8 cellular contexts compared by ENCODE assay signal in the genomic region with DNA sequence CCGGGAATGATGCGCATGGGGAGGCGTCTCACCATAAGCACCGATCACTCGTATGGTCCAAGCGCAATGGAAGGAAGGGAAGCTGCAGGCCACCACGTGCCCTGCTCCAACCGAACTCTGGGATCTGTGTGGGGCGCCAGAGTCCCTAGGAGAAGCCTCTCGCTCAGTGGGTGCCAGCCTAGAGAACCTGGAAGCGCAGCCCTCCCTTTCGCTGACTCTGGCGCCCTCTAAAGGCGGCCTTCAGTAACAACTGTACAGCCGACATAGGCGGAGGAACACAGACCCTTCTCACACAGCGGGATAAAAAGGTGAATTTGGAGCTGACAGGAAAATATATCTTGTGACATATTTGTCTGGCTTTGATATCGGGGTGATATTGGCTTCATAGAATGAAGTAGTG.
DNase-seq lines count a peak whose midpoint lies in the region; ATAC-seq and TF ChIP-seq lines count a peak whose summit lies in the region.

No MANE protein-coding gene starts in this region.

- H3K9me3 ChIP-seq in breast epithelium (no peaks in the 10 kb centered on the region), colonic mucosa (no peaks in the 10 kb centered on the region), mucosa of descending colon (no peaks in the 10 kb centered on the region), upper lobe of right lung (no peaks in the 10 kb centered on the region)

- H3K27me3 ChIP-seq in breast epithelium (no peaks in the 10 kb centered on the region), colonic mucosa (no peaks in the 10 kb centered on the region), upper lobe of right lung (no peaks in the 10 kb centered on the region)

- H3K9ac ChIP-seq in colonic mucosa (ENCODE audit: low read depth in 2 of 2, low read length in 2 of 2): no peak overlapping the region

- H3K27ac ChIP-seq in breast epithelium (no peak overlapping the region), colonic mucosa (no peak overlapping the region), upper lobe of right lung (no peak overlapping the region)

- H3K9me3 Mint-ChIP-seq in MCF 10A (ENCODE audit: unreplicated experiment): no peaks in the 10 kb centered on the region

- no peaks in the 10 kb centered on the region for H3K4me1 Mint-ChIP-seq in MCF 10A (ENCODE audit: insufficient read depth, unreplicated experiment)

- TF ChIP-seq CTCF in MCF 10A (IDR thresholded peaks at IDR 0.05; ENCODE audit: unreplicated experiment) (peak; percentile 52), breast epithelium (IDR thresholded peaks at IDR 0.05) (peak in 1 of 3 donors; percentile 22), WI38 (IDR thresholded peaks at IDR 0.05; ENCODE audit: low read depth, low read length) (peak; percentile 61), colonic mucosa (IDR thresholded peaks at IDR 0.05) (peak; percentile 36), mucosa of descending colon (IDR thresholded peaks at IDR 0.05) (no peak), upper lobe of right lung (IDR thresholded peaks at IDR 0.05) (peak; percentile 50)

- H3K4me3 ChIP-seq in breast epithelium: no peak overlapping the region
- no peak overlapping the region for H3K4me3 ChIP-seq in WI38 (ENCODE audit: low read depth, low read length)
- no peak overlapping the region for H3K4me3 ChIP-seq in colonic mucosa
- no peak overlapping the region for H3K4me3 ChIP-seq in mucosa of descending colon
- no peak overlapping the region for H3K4me3 ChIP-seq in upper lobe of right lung

- H3K4me3 Mint-ChIP-seq in MCF 10A (ENCODE audit: unreplicated experiment): no peak overlapping the region

- POLR2A ChIA-PET in MCF 10A (lab: Yijun Ruan, JAX): interaction anchor here (0.7 kb wide), 1 partner anchor 44 kb away, joined by 3 read pairs; no protein-coding TSS in a partner anchor

- intact Hi-C loops in MCF 10A (cut with micrococcal nuclease): loop anchor here (1.0 kb wide), 1 partner anchor 112 kb away; no protein-coding TSS in a partner anchor
- intact Hi-C loops in breast epithelium (cut with DNase I; ENCODE audit: low total_unique reads): no loop called here
- intact Hi-C loops in colonic mucosa (cut with DNase I): no loop called here
- intact Hi-C loops in mucosa of descending colon (cut with DNase I, micrococcal nuclease): no loop called here
- intact Hi-C loops in upper lobe of right lung (cut with DNase I): no loop called here

- H3K4me1 ChIP-seq in breast epithelium (no peaks in the 10 kb centered on the region), colonic mucosa (no peaks in the 10 kb centered on the region), mucosa of descending colon (ENCODE audit: low read depth) (no peaks in the 10 kb centered on the region), upper lobe of right lung (no peaks in the 10 kb centered on the region)

- CTCF ChIA-PET in MCF 10A (lab: Yijun Ruan, JAX): interaction anchor here (0.5 kb wide), 1 partner anchor 64 kb away, joined by 3 read pairs; no protein-coding TSS in a partner anchor

- no peak overlapping the region for H3K27ac Mint-ChIP-seq in MCF 10A (ENCODE audit: low read depth, unreplicated experiment)

- TF ChIP-seq POLR2A in breast epithelium (IDR thresholded peaks at IDR 0.05): no peak

- ATAC-seq in mucosa of descending colon (peak; percentile 74), upper lobe of right lung (peak; percentile 85), HG02938 (IDR thresholded peaks at IDR 0.05; ENCODE audit: unreplicated experiment) (no peak)

- BruUV-seq in MCF 10A (replicated peaks; lab: Mats Ljungman, UMichigan): no TSS peak

- H3K36me3 ChIP-seq in breast epithelium (no peaks in the 10 kb centered on the region), colonic mucosa (no peaks in the 10 kb centered on the region), mucosa of descending colon (ENCODE audit: low read depth) (no peaks in the 10 kb centered on the region), upper lobe of right lung (no peaks in the 10 kb centered on the region)

- no peaks in the 10 kb centered on the region for H3K36me3 Mint-ChIP-seq in MCF 10A (ENCODE audit: insufficient read depth, unreplicated experiment)

- DNase-seq in MCF 10A (ENCODE audit: unreplicated experiment): peak; percentile 59
- no peak for DNase-seq in breast epithelium (ENCODE audit: low spot score in 2 of 2)
- DNase-seq in NCI-H1092 (lab: John Stamatoyannopoulos, UW): peak; percentile 53
- peak; percentile 40 for DNase-seq in colonic mucosa
- peak in 2 of 3 donors; percentile 27 to 64 for DNase-seq in mucosa of descending colon
- DNase-seq in upper lobe of right lung: peak; percentile 63

- peaks cover 32% of the 10 kb centered on the region for H3K27me3 Mint-ChIP-seq in MCF 10A (ENCODE audit: insufficient read depth, unreplicated experiment)

Comparison
In these comparisons a context has a peak if more than half of its experiments do, and no peak if none do; other contexts are left out.
1. DNase-seq: peak in MCF 10A (single experiment), NCI-H1092 (single experiment), colonic mucosa (single experiment), mucosa of descending colon (2 of 3) and upper lobe of right lung (single experiment); none in breast epithelium (0 of 2).